Comparison of ENCODE assay signal across 8 cellular contexts in genomic region chrX:49071877-49072711, GRCh38. TPM values are rescaled to one million over a fixed set of nuclear protein-coding genes. Genes with fewer than 3 reads are reported as not detected.
DNase-seq lines count a peak whose midpoint lies in the region; ATAC-seq and TF ChIP-seq lines count a peak whose summit lies in the region.

No MANE protein-coding gene starts in this region.

- TF ChIP-seq CTCF in colonic mucosa (IDR thresholded peaks at IDR 0.05) = no peak
- TF ChIP-seq CTCF in left lung (IDR thresholded peaks at IDR 0.05) = no peak

- DNase-seq in Jurkat, Clone E6-1 (ENCODE audit: low read depth, low spot score) = no peak
- peak; percentile 72 for DNase-seq in colonic mucosa
- DNase-seq in left lung = peak; percentile 83 to 85
- no peak for DNase-seq in NCI-H1092 (lab: John Stamatoyannopoulos, UW)
- DNase-seq in NCI-H774 (lab: John Stamatoyannopoulos, UW) = no peak

- H3K9ac ChIP-seq in colonic mucosa (ENCODE audit: low read depth in 2 of 2, low read length in 2 of 2) (peak overlapping the region in 1 of 2 donors; percentile 56), subcutaneous abdominal adipose tissue (ENCODE audit: low read length in 5 of 5) (peak overlapping the region in 1 of 5 donors; percentile 25)

- H3K4me3 ChIP-seq in Jurkat, Clone E6-1 (ENCODE audit: low read length) = 0 out of 2 replicates have a peak overlapping the region, but pooled peaks have one; percentile 80
- H3K4me3 ChIP-seq in colonic mucosa (peak overlapping the region; percentile 9), left lung (peak overlapping the region; percentile 35 to 58), subcutaneous abdominal adipose tissue (ENCODE audit: low read depth in 1 of 5, low read length in 5 of 5) (peak overlapping the region; percentile 35 to 55 (median 53))

- H3K9me3 ChIP-seq in colonic mucosa (no peaks in the 10 kb centered on the region), left lung (no peaks in the 10 kb centered on the region), subcutaneous abdominal adipose tissue (ENCODE audit: control insufficient read depth in 5 of 5, low read length in 5 of 5) (peaks cover 0 to 5% (median 0%) of the 10 kb centered on the region in 5 donors)

- H3K27ac ChIP-seq in colonic mucosa (no peak overlapping the region), left lung (peak overlapping the region; percentile 1 to 28), subcutaneous abdominal adipose tissue (ENCODE audit: low read depth, low read length) (no peak overlapping the region)

- ATAC-seq in left lung = peak; percentile 84
- ATAC-seq in HG02759 (IDR thresholded peaks at IDR 0.05; ENCODE audit: unreplicated experiment) = no peak
- ATAC-seq in GM19351 (IDR thresholded peaks at IDR 0.05; ENCODE audit: unreplicated experiment) = no peak

- H3K36me3 ChIP-seq in colonic mucosa = no peaks in the 10 kb centered on the region
- peaks cover 0 to 25% of the 10 kb centered on the region in 2 donors for H3K36me3 ChIP-seq in left lung
- H3K36me3 ChIP-seq in subcutaneous abdominal adipose tissue (ENCODE audit: control insufficient read depth in 5 of 5, insufficient read depth in 5 of 5, low read length in 5 of 5) = peaks cover 0 to 23% (median 16%) of the 10 kb centered on the region in 5 donors

- no peaks in the 10 kb centered on the region for H3K4me1 ChIP-seq in colonic mucosa
- peaks cover 0 to 5% of the 10 kb centered on the region in 2 donors for H3K4me1 ChIP-seq in left lung
- peaks cover 2 to 27% (median 13%) of the 10 kb centered on the region in 5 donors for H3K4me1 ChIP-seq in subcutaneous abdominal adipose tissue (ENCODE audit: control insufficient read depth in 5 of 5, insufficient read depth in 5 of 5, low read length in 5 of 5)

- intact Hi-C loops in colonic mucosa (cut with DNase I) = no loop called here
- intact Hi-C loops in left lung (cut with DNase I) = no loop called here

- H3K27me3 ChIP-seq in colonic mucosa = no peaks in the 10 kb centered on the region
- H3K27me3 ChIP-seq in left lung = no peaks in the 10 kb centered on the region
- H3K27me3 ChIP-seq in subcutaneous abdominal adipose tissue (ENCODE audit: control insufficient read depth in 5 of 5, insufficient read depth in 4 of 5, low read length in 5 of 5) = peaks cover 0 to 5% (median 0%) of the 10 kb centered on the region in 5 donors

RNA-seq across cellular contexts. Expression of gene PRAF2, which starts 1.7 kb away (rescaled TPM):
- polyA plus RNA-seq in Jurkat, Clone E6-1 (2012; ENCODE audit: insufficient read depth, insufficient read length) = 51.5 TPM
- total RNA-seq in colonic mucosa (1 to 10 TPM; 7.0 to 9.9 TPM), left lung (10 to 100 TPM; 37.3 to 40.0 TPM)

RNA-seq across cellular contexts. Expression of gene WDR45, which starts 7.6 kb away (rescaled TPM):
- polyA plus RNA-seq in Jurkat, Clone E6-1 (2012; ENCODE audit: insufficient read depth, insufficient read length) = 23.5 TPM
- total RNA-seq in colonic mucosa (10 to 100 TPM; 40.6 to 46.9 TPM), left lung (10 to 100 TPM; 47.5 to 51.6 TPM)

RNA-seq across cellular contexts. Expression of gene CCDC120, which starts 13.3 kb away (rescaled TPM):
- polyA plus RNA-seq in Jurkat, Clone E6-1 (2012; ENCODE audit: insufficient read depth, insufficient read length) = 5.6 TPM
- total RNA-seq in colonic mucosa (10 to 100 TPM; 11.3 to 11.8 TPM), left lung (10 to 100 TPM in 1 of 2 donors, 1 to 10 TPM in 1; 9.7 to 11.9 TPM)

RNA-seq across cellular contexts. Expression of gene TFE3, which starts 28.9 kb away (rescaled TPM):
- polyA plus RNA-seq in Jurkat, Clone E6-1 (2012; ENCODE audit: insufficient read depth, insufficient read length) = 12.5 TPM
- total RNA-seq in colonic mucosa = 10 to 100 TPM; 22.4 to 28.5 TPM
- total RNA-seq in left lung = 10 to 100 TPM; 48.0 to 63.5 TPM

RNA-seq across cellular contexts. Expression of gene GPKOW, which starts 51.4 kb away (rescaled TPM):
- polyA plus RNA-seq in Jurkat, Clone E6-1 (2012; ENCODE audit: insufficient read depth, insufficient read length) = 51.9 TPM
- total RNA-seq in colonic mucosa (10 to 100 TPM; 25.0 to 27.6 TPM), left lung (10 to 100 TPM; 15.5 to 15.7 TPM)

Comparison
In these comparisons a context has a peak if more than half of its experiments do, and no peak if none do; other contexts are left out.
1. DNase-seq: peak in colonic mucosa (single experiment) and left lung (2 of 2); none in Jurkat, Clone E6-1 (single experiment), NCI-H1092 (single experiment) and NCI-H774 (single experiment).
2. H3K4me3 ChIP-seq: peak in every context shown above with its lines; median percentile 80 in Jurkat, Clone E6-1; 53 in subcutaneous abdominal adipose tissue; 46 in left lung; 9 in colonic mucosa.
3. H3K27ac ChIP-seq: peak in left lung (2 of 2); none in colonic mucosa (single experiment) and subcutaneous abdominal adipose tissue (single experiment).